Comparison of ENCODE assay signal across 1 cellular context in genomic region chr12:103913100-103913499, GRCh38.
TF ChIP-seq lines count a peak whose summit lies in the region.

No MANE protein-coding gene starts in this region.

TF ChIP-seq in WTC11, 78 proteins besides CTCF, POLR2A, EP300 and RAD21 (continued from another document):
- TF ChIP-seq, protein P1, sequence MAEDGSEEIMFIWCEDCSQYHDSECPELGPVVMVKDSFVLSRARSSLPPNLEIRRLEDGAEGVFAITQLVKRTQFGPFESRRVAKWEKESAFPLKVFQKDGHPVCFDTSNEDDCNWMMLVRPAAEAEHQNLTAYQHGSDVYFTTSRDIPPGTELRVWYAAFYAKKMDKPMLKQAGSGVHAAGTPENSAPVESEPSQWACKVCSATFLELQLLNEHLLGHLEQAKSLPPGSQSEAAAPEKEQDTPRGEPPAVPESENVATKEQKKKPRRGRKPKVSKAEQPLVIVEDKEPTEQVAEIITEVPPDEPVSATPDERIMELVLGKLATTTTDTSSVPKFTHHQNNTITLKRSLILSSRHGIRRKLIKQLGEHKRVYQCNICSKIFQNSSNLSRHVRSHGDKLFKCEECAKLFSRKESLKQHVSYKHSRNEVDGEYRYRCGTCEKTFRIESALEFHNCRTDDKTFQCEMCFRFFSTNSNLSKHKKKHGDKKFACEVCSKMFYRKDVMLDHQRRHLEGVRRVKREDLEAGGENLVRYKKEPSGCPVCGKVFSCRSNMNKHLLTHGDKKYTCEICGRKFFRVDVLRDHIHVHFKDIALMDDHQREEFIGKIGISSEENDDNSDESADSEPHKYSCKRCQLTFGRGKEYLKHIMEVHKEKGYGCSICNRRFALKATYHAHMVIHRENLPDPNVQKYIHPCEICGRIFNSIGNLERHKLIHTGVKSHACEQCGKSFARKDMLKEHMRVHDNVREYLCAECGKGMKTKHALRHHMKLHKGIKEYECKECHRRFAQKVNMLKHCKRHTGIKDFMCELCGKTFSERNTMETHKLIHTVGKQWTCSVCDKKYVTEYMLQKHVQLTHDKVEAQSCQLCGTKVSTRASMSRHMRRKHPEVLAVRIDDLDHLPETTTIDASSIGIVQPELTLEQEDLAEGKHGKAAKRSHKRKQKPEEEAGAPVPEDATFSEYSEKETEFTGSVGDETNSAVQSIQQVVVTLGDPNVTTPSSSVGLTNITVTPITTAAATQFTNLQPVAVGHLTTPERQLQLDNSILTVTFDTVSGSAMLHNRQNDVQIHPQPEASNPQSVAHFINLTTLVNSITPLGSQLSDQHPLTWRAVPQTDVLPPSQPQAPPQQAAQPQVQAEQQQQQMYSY (CRISPR knock-in tag; IDR thresholded peaks at IDR 0.05): no peak
- no peak for TF ChIP-seq FOXP1 (CRISPR knock-in tag; IDR thresholded peaks at IDR 0.05; ENCODE audit: borderline replicate concordance)
TF ChIP-seq in WTC11: peak in this region for 2.
